ENCODE assay signal across 9 cellular contexts in the genomic region with DNA sequence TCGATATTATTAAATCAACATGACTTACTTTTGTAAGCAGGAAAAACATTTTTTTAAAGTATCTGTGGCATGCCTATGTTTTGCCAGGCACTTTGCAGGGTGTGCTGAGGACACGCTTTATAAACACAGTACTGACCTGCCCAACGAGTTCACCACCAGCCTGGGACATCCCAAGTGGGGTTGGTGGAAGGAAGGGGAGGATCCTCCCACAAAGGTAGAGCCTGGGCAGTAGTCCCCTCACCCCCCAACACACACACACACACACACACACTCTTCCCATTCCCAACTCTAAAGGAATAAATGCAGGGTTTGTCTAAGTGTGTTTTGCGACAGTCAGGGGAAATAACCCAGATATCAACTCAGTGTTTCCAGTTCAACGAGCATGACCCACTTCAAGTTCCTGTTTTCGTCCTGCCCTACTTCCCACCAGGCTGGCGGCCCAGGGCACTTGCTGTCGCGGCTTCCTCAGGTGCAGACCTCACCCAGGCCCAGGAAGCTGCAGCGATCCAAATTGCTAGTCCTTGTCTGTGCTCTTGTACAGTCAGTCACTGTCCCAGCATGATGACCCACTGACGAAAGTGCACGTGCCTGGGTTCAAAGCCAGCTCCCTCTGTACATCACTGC. TPM values are rescaled to one million over a fixed set of nuclear protein-coding genes. Genes with fewer than 3 reads are reported as not detected.
DNase-seq lines count a peak whose midpoint lies in the region; ATAC-seq lines count a peak whose summit lies in the region.
"Had no signal": no experiment of that assay in that cellular context is flagged by ENCODE, and none has a peak within 500 bp of the region (broad histone marks: within the 10 kb centered on the region; RNA-seq: fewer than 3 reads in every experiment).

No MANE protein-coding gene starts in this region.

- H3K36me3 ChIP-seq in skeletal muscle satellite cell (ENCODE audit: insufficient read depth, low read length): no peaks in the 10 kb centered on the region

- H3K27me3 ChIP-seq in skeletal muscle satellite cell (ENCODE audit: control insufficient read depth, insufficient read depth, low read length): no peaks in the 10 kb centered on the region

- no peaks in the 10 kb centered on the region for H3K9me3 ChIP-seq in skeletal muscle satellite cell (replicated peaks; ENCODE audit: low read length)
- H3K9me3 ChIP-seq: thoracic aorta had no signal

- H3K9ac ChIP-seq in skeletal muscle satellite cell (ENCODE audit: low read depth, low read length): no peak overlapping the region

- peaks cover 42% of the 10 kb centered on the region for H3K4me1 ChIP-seq in skeletal muscle satellite cell (ENCODE audit: control insufficient read depth, insufficient read depth, low read length)

- H3K4me3 Mint-ChIP-seq in activated CD4-positive, alpha-beta memory T cell treated with anti-CD3 and anti-CD28 coated beads, Interleukin-2, amount 10 ng/mL, durations not matched to agents 7 days and 5 days: peak overlapping the region; percentile 99

- DNase-seq in Caki2 (ENCODE audit: low read depth) (peak; percentile 43), MV-4-11 (lab: John Stamatoyannopoulos, UW) (peak; percentile 63), fibroblast of gingiva (ENCODE audit: low read depth) (peak; percentile 38), epidermal melanocyte (ENCODE audit: insufficient read length, low spot score) (no peak)
- DNase-seq in activated CD4-positive, alpha-beta memory T cell treated with anti-CD3 and anti-CD28 coated beads, Interleukin-2, amount 10 ng/mL, durations not matched to agents 7 days and 5 days: peak; percentile 74

- no peaks in the 10 kb centered on the region for H3K9me3 Mint-ChIP-seq in activated CD4-positive, alpha-beta memory T cell treated with anti-CD3 and anti-CD28 coated beads, Interleukin-2, amount 10 ng/mL, durations not matched to agents 7 days and 5 days

- no peaks in the 10 kb centered on the region for H3K27me3 Mint-ChIP-seq in activated CD4-positive, alpha-beta memory T cell treated with anti-CD3 and anti-CD28 coated beads, Interleukin-2, amount 10 ng/mL, durations not matched to agents 7 days and 5 days

- POLR2A ChIA-PET in activated CD4-positive, alpha-beta memory T cell treated with anti-CD3 and anti-CD28 coated beads, Interleukin-2, amount 10 ng/mL, durations not matched to agents 7 days and 5 days (lab: Charles Lee): interaction anchor here (1.0 to 2.5 kb wide), 6 partner anchors 15 to 121 kb away, joined by 3 to 17 read pairs (median 6); a partner anchor contains a TSS

- peaks cover 60% of the 10 kb centered on the region for H3K4me1 Mint-ChIP-seq in activated CD4-positive, alpha-beta memory T cell treated with anti-CD3 and anti-CD28 coated beads, Interleukin-2, amount 10 ng/mL, durations not matched to agents 7 days and 5 days

- peaks cover 44% of the 10 kb centered on the region for H3K36me3 Mint-ChIP-seq in activated CD4-positive, alpha-beta memory T cell treated with anti-CD3 and anti-CD28 coated beads, Interleukin-2, amount 10 ng/mL, durations not matched to agents 7 days and 5 days (ENCODE audit: low read depth)

- ATAC-seq in HG03280 (IDR thresholded peaks at IDR 0.05; ENCODE audit: unreplicated experiment): no peak
- ATAC-seq in HG02610 (IDR thresholded peaks at IDR 0.05; ENCODE audit: unreplicated experiment): no peak

- in situ Hi-C loops in Caki2 (cut with HindIII; ENCODE audit: low pct_unique_long_range_greater_than_20kb, low sequenced_read_pairs): no loop called here

- peak overlapping the region; percentile 48 for H3K4me2 ChIP-seq in skeletal muscle satellite cell (ENCODE audit: low read length)

- CTCF ChIA-PET in activated CD4-positive, alpha-beta memory T cell treated with anti-CD3 and anti-CD28 coated beads, Interleukin-2, amount 10 ng/mL, durations not matched to agents 7 days and 5 days (lab: Charles Lee): interaction anchor here (0.8 kb wide), 1 partner anchor 27 kb away, joined by 3 read pairs; a partner anchor contains a TSS

- H3K4me3 ChIP-seq in skeletal muscle satellite cell (ENCODE audit: low read length): no peak overlapping the region
- H3K4me3 ChIP-seq: thoracic aorta had no signal

- H3K27ac Mint-ChIP-seq in activated CD4-positive, alpha-beta memory T cell treated with anti-CD3 and anti-CD28 coated beads, Interleukin-2, amount 10 ng/mL, durations not matched to agents 7 days and 5 days: peak overlapping the region; percentile 100

RNA-seq across cellular contexts. Expression of a gene that starts 3.1 kb away (rescaled TPM):
- total RNA-seq in Caki2 (2014; rRNA removed; shearing (Covaris generic); ENCODE audit: low replicate concordance): 34.8 and 37.7 TPM in 2 replicates
- 10 to 100 TPM; 68.7 to 73.4 TPM for total RNA-seq in activated CD4-positive, alpha-beta memory T cell treated with anti-CD3 and anti-CD28 coated beads, Interleukin-2, amount 10 ng/mL, durations not matched to agents 7 days and 5 days
- total RNA-seq in skeletal muscle satellite cell (2012; rRNA removed): 22.1 and 26.4 TPM in 2 replicates

RNA-seq across cellular contexts. Expression of a gene that starts 27.5 kb away (rescaled TPM):
- total RNA-seq in Caki2 (2014; rRNA removed; shearing (Covaris generic); ENCODE audit: low replicate concordance): 15.0 and 29.6 TPM in 2 replicates
- 10 to 100 TPM; 38.5 to 41.0 TPM for total RNA-seq in activated CD4-positive, alpha-beta memory T cell treated with anti-CD3 and anti-CD28 coated beads, Interleukin-2, amount 10 ng/mL, durations not matched to agents 7 days and 5 days
- total RNA-seq in skeletal muscle satellite cell (2012; rRNA removed): 10.7 and 12.2 TPM in 2 replicates
